In genomic region chr15:101384276-101384675, GRCh38 we compare ENCODE assay signal across 21 cellular contexts.
DNase-seq lines count a peak whose midpoint lies in the region; ATAC-seq, FAIRE-seq and TF ChIP-seq lines count a peak whose summit lies in the region.
"Had no signal": no experiment of that assay in that cellular context is flagged by ENCODE, and none has a peak within 500 bp of the region (broad histone marks: within the 10 kb centered on the region; RNA-seq: fewer than 3 reads in every experiment).

No MANE protein-coding gene starts in this region.

- no peak overlapping the region for H2BK15ac ChIP-seq in mesendoderm (replicated peaks; ENCODE audit: low read depth)

- H3K4me1 ChIP-seq in kidney (ENCODE audit: control insufficient read depth in 1 of 2, insufficient read depth in 1 of 2, low read depth in 1 of 2, low read length in 2 of 2), result peaks cover 0 to 3% of the 10 kb centered on the region in 2 donors
- H3K4me1 ChIP-seq in mesendoderm (ENCODE audit: control insufficient read depth, low read depth, low read length), result no peaks in the 10 kb centered on the region
- H3K4me1 ChIP-seq in spleen, result peaks cover 0 to 11% (median 5%) of the 10 kb centered on the region in 6 donors
- H3K4me1 ChIP-seq: A549 had no signal

- TF ChIP-seq CTCF in kidney (IDR thresholded peaks at IDR 0.05; ENCODE audit: borderline replicate concordance, extremely low read depth, insufficient read depth) (no peak), spleen (IDR thresholded peaks at IDR 0.05 in 8 of 11, conservative IDR thresholded peaks at IDR 0.05 in 3 of 11) (no peak)

- intact Hi-C loops in kidney (cut with DNase I) (no loop called here), spleen (cut with DNase I; ENCODE audit: low total_unique reads) (no loop called here)

- H3K27me3 ChIP-seq in mesendoderm (ENCODE audit: insufficient read depth, low read length, poor library complexity) (no peaks in the 10 kb centered on the region), spleen (replicated peaks in 1 of 7) (no peaks in the 10 kb centered on the region)
- H3K27me3 ChIP-seq: BLaER1 had no signal

- H3K27ac ChIP-seq in kidney (ENCODE audit: low read depth in 2 of 2, low read length in 2 of 2) (no peak overlapping the region), mesendoderm (ENCODE audit: low read depth, low read length) (no peak overlapping the region), spleen (no peak overlapping the region)
- H3K27ac ChIP-seq: 22Rv1, A549, BLaER1 had no signal

- H4K5ac ChIP-seq in mesendoderm (ENCODE audit: low read length), result no peak overlapping the region

- H2BK120ac ChIP-seq in mesendoderm (ENCODE audit: low read depth, low read length), result no peak overlapping the region

- no peaks in the 10 kb centered on the region for H3K79me2 ChIP-seq in mesendoderm (ENCODE audit: control insufficient read depth, insufficient read depth, low read length)

- no CpG with 5 or more reads among the region's 14 CpGs for WGBS in mesendoderm (ENCODE audit: extremely low coverage, insufficient coverage, low lambda C conversion rate)
- WGBS in spleen, 5 donors, result 90 to 94% (median 91%) methylated on average over 12 to 14 of the region's 14 CpGs

- H2AK5ac ChIP-seq in mesendoderm (ENCODE audit: low read length), result no peak overlapping the region

- no peak overlapping the region for H3K4me2 ChIP-seq in mesendoderm (ENCODE audit: low read length)
- H3K4me2 ChIP-seq: A549, BLaER1, GM23338 had no signal

- H4K8ac ChIP-seq in mesendoderm (ENCODE audit: low read depth, low read length), result no peak overlapping the region

- DNase-seq in activated effector memory CD4-positive, alpha-beta T cell treated with anti-CD3 and anti-CD28 coated beads, Interleukin-2, amount 50 U/mL, for 16 hours, result peak; percentile 17
- DNase-seq in activated effector memory CD4-positive, alpha-beta T cell treated with Interleukin-2 at 50 U/mL for 16 hours, result no peak
- DNase-seq in kidney (peak; percentile 48), mesendoderm (peak; percentile 19), spleen (peak; percentile 64), CD1c-positive myeloid dendritic cell (ENCODE audit: extremely low spot score) (no peak), SW 1271 (lab: John Stamatoyannopoulos, UW) (no peak)
- DNase-seq: Calu3; CD8-positive, alpha-beta T cell; DMS79 treated with DMSO at 0.1 percent for 48 hours; HCEC 1CT; IMR-90 had no signal

- no peak overlapping the region for H3K9ac ChIP-seq in kidney (ENCODE audit: low read length in 2 of 2)
- no peak overlapping the region for H3K9ac ChIP-seq in mesendoderm (ENCODE audit: low read length)
- H3K9ac ChIP-seq: BLaER1 had no signal

- no peak for TF ChIP-seq POLR2A in spleen (IDR thresholded peaks at IDR 0.05)

- no peak overlapping the region for H3K4me3 ChIP-seq in kidney (ENCODE audit: low read length in 2 of 2)
- H3K4me3 ChIP-seq in mesendoderm (ENCODE audit: low read length), result no peak overlapping the region
- H3K4me3 ChIP-seq in spleen, result no peak overlapping the region
- H3K4me3 ChIP-seq: A549, BLaER1, GM12878, GM23338 had no signal

- no peak overlapping the region for H2BK5ac ChIP-seq in mesendoderm (ENCODE audit: low read length)

- no peak overlapping the region for H3K56ac ChIP-seq in mesendoderm (ENCODE audit: low read length)

- H3K36me3 ChIP-seq in kidney (ENCODE audit: control insufficient read depth in 1 of 2, insufficient read depth in 2 of 2, low read length in 2 of 2) (no peaks in the 10 kb centered on the region), mesendoderm (ENCODE audit: control insufficient read depth, insufficient read depth, low read length) (no peaks in the 10 kb centered on the region), spleen (peaks cover 0 to 89% (median 13%) of the 10 kb centered on the region in 6 donors)

- no peak overlapping the region for H3K18ac ChIP-seq in mesendoderm (ENCODE audit: low read length)

- H3K4ac ChIP-seq in mesendoderm (ENCODE audit: low read depth, low read length), result no peak overlapping the region

- no peaks in the 10 kb centered on the region for H3K79me1 ChIP-seq in mesendoderm (ENCODE audit: low read length)

- FAIRE-seq in kidney (lab: Jason Lieb, UNC), result no peak
- FAIRE-seq: A549, GM12878, GM19239, H54, HTR-8/SVneo had no signal

- no peak for ATAC-seq in GM21619 (IDR thresholded peaks at IDR 0.05; ENCODE audit: unreplicated experiment)
- ATAC-seq: A549; CD8-positive, alpha-beta T cell; GM12878; GM23338 had no signal

- H3K9me3 ChIP-seq in kidney (ENCODE audit: control insufficient read depth in 1 of 2, low read length in 2 of 2), result no peaks in the 10 kb centered on the region
- no peaks in the 10 kb centered on the region for H3K9me3 ChIP-seq in spleen
- H3K9me3 ChIP-seq: A549, BLaER1 had no signal

- H3K23ac ChIP-seq in mesendoderm (ENCODE audit: low read length), result no peak overlapping the region

Comparison
In these comparisons a context has a peak if more than half of its experiments do, and no peak if none do; other contexts are left out.
1. DNase-seq: peak in activated effector memory CD4-positive, alpha-beta T cell treated with anti-CD3 and anti-CD28 coated beads, Interleukin-2, amount 50 U/mL, for 16 hours (single experiment), kidney (single experiment), mesendoderm (single experiment) and spleen (single experiment); none in activated effector memory CD4-positive, alpha-beta T cell treated with Interleukin-2 at 50 U/mL for 16 hours (single experiment), CD1c-positive myeloid dendritic cell (single experiment) and SW 1271 (0 of 2).